Comparison of ENCODE assay signal across 23 cellular contexts in the genomic region with DNA sequence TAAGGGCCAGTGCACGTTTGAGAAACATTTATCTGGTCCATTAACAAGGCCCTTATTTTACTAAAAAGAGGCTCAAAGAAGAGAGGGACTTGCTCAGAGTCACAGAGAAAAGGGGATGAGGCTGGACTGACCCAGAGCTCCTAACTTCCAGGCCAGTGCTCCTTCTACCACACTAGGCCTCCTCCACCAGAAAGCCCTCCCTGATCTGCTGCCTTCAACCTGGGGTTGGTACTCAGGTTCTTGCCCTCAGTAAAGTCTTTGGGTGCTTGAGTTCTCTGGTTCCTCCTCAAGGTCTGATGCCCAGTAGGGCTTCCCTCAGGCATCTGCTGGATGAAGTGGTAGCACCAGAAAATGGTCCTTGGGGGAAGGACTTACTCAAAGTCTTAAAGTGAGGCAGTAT. TPM values are rescaled to one million over a fixed set of nuclear protein-coding genes. Genes with fewer than 3 reads are reported as not detected.
"Had no signal": no experiment of that assay in that cellular context is flagged by ENCODE, and none has a peak within 500 bp of the region (broad histone marks: within the 10 kb centered on the region; RNA-seq: fewer than 3 reads in every experiment).

No MANE protein-coding gene starts in this region.

- H3K27me3 Mint-ChIP-seq: activated CD4-positive, alpha-beta T cell treated with anti-CD3 and anti-CD28 coated beads, Interleukin-2, amount 10 ng/mL, durations not matched to agents 7 days and 5 days; central memory CD8-positive, alpha-beta T cell; natural killer cell treated with Interleukin-12 subunit alpha and Interleukin-12 subunit beta and Interleukin-15 and Interleukin-18, amount 100 ng/mL, for 72 hours; T-cell had no signal

- H3K27ac Mint-ChIP-seq: activated CD4-positive, alpha-beta T cell treated with anti-CD3 and anti-CD28 coated beads, Interleukin-2, amount 10 ng/mL, durations not matched to agents 7 days and 5 days; activated naive CD4-positive, alpha-beta T cell treated with anti-CD3 and anti-CD28 coated beads, Interleukin-2, amount 10 ng/mL, durations not matched to agents 7 days and 5 days; endodermal cell; T-cell had no signal

- FAIRE-seq: astrocyte had no signal

- H3K4me1 ChIP-seq: parathyroid adenoma, suprapubic skin had no signal

- H3K36me3 Mint-ChIP-seq: activated naive CD4-positive, alpha-beta T cell treated with anti-CD3 and anti-CD28 coated beads, Interleukin-2, amount 10 ng/mL, durations not matched to agents 7 days and 5 days; natural killer cell treated with Interleukin-12 subunit alpha and Interleukin-12 subunit beta and Interleukin-15 and Interleukin-18, amount 100 ng/mL, for 72 hours; T-cell had no signal

- H3K4me3 ChIP-seq: colonic mucosa, suprapubic skin, tibial nerve had no signal

- H3K9me3 Mint-ChIP-seq: activated CD4-positive, alpha-beta T cell treated with anti-CD3 and anti-CD28 coated beads, Interleukin-2, amount 10 ng/mL, durations not matched to agents 7 days and 5 days; activated naive CD4-positive, alpha-beta T cell treated with anti-CD3 and anti-CD28 coated beads, Interleukin-2, amount 10 ng/mL, durations not matched to agents 7 days and 5 days; activated T-cell treated with anti-CD3 and anti-CD28 coated beads, Interleukin-2, amount 50 U/mL, for 4 hours; central memory CD8-positive, alpha-beta T cell; natural killer cell treated with Interleukin-12 subunit alpha and Interleukin-12 subunit beta and Interleukin-15 and Interleukin-18, amount 100 ng/mL, for 72 hours; T-cell; T-helper 2 cell treated with Interferon-gamma antibody and Interleukin-4, amounts not matched to agents 5 μg/mL and 100 μg/mL, for 36 hours had no signal

- DNase-seq: activated CD4-positive, alpha-beta T cell treated with anti-CD3 and anti-CD28 coated beads, Interleukin-2, amount 10 ng/mL, durations not matched to agents 7 days and 5 days; activated CD8-positive, alpha-beta memory T cell treated with anti-CD3 and anti-CD28 coated beads for 24 hours; activated CD8-positive, alpha-beta memory T cell treated with anti-CD3 and anti-CD28 coated beads, Interleukin-2, amount 50 U/mL, for 4 hours; activated effector memory CD4-positive, alpha-beta T cell treated with Interleukin-2 at 50 U/mL for 16 hours; activated naive CD4-positive, alpha-beta T cell treated with anti-CD3 and anti-CD28 coated beads, Interleukin-2, amount 10 ng/mL, durations not matched to agents 7 days and 5 days; activated T-cell treated with anti-CD3 and anti-CD28 coated beads, Interleukin-2, amount 50 U/mL, for 4 hours; colonic mucosa; foreskin fibroblast; heart right ventricle; islet precursor cell; left cardiac atrium; stimulated activated CD4-positive, alpha-beta T cell treated with anti-CD3 and anti-CD28 coated beads, Interleukin-12 subunit alpha, Interleukin-12 subunit beta, amount 100 ng/mL, for 4 hours; T-cell had no signal

- H3K27ac ChIP-seq: epithelial cell of prostate, parathyroid adenoma, suprapubic skin, tibial nerve had no signal

- H3K36me3 ChIP-seq: colonic mucosa, heart right ventricle, neutrophil, suprapubic skin, tibial nerve had no signal

- ATAC-seq: T-cell had no signal

- H3K4me3 Mint-ChIP-seq: activated CD4-positive, alpha-beta T cell treated with anti-CD3 and anti-CD28 coated beads, Interleukin-2, amount 10 ng/mL, durations not matched to agents 7 days and 5 days; activated naive CD4-positive, alpha-beta T cell treated with anti-CD3 and anti-CD28 coated beads, Interleukin-2, amount 10 ng/mL, durations not matched to agents 7 days and 5 days; activated T-cell treated with anti-CD3 and anti-CD28 coated beads, Interleukin-2, amount 50 U/mL, for 4 hours; central memory CD8-positive, alpha-beta T cell; endodermal cell; natural killer cell treated with Interleukin-12 subunit alpha and Interleukin-12 subunit beta and Interleukin-15 and Interleukin-18, amount 100 ng/mL, for 72 hours; T-cell; T-helper 2 cell treated with Interferon-gamma antibody and Interleukin-4, amounts not matched to agents 5 μg/mL and 100 μg/mL, for 36 hours had no signal

- H3K4me1 Mint-ChIP-seq: activated CD4-positive, alpha-beta T cell treated with anti-CD3 and anti-CD28 coated beads, Interleukin-2, amount 10 ng/mL, durations not matched to agents 7 days and 5 days; activated naive CD4-positive, alpha-beta T cell treated with anti-CD3 and anti-CD28 coated beads, Interleukin-2, amount 10 ng/mL, durations not matched to agents 7 days and 5 days; central memory CD8-positive, alpha-beta T cell had no signal

- H3K27me3 ChIP-seq: colonic mucosa, heart right ventricle, neutrophil, suprapubic skin, tibial nerve had no signal

- H3K9me3 ChIP-seq: colonic mucosa, heart right ventricle, neutrophil, suprapubic skin, tibial nerve had no signal

RNA-seq across cellular contexts. Expression of gene TTC39A, which starts 26.0 kb away (rescaled TPM):
- total RNA-seq: activated CD4-positive, alpha-beta T cell treated with anti-CD3 and anti-CD28 coated beads, Interleukin-2, amount 10 ng/mL, durations not matched to agents 7 days and 5 days had no signal
